1 cellular context compared by ENCODE assay signal in the genomic region with DNA sequence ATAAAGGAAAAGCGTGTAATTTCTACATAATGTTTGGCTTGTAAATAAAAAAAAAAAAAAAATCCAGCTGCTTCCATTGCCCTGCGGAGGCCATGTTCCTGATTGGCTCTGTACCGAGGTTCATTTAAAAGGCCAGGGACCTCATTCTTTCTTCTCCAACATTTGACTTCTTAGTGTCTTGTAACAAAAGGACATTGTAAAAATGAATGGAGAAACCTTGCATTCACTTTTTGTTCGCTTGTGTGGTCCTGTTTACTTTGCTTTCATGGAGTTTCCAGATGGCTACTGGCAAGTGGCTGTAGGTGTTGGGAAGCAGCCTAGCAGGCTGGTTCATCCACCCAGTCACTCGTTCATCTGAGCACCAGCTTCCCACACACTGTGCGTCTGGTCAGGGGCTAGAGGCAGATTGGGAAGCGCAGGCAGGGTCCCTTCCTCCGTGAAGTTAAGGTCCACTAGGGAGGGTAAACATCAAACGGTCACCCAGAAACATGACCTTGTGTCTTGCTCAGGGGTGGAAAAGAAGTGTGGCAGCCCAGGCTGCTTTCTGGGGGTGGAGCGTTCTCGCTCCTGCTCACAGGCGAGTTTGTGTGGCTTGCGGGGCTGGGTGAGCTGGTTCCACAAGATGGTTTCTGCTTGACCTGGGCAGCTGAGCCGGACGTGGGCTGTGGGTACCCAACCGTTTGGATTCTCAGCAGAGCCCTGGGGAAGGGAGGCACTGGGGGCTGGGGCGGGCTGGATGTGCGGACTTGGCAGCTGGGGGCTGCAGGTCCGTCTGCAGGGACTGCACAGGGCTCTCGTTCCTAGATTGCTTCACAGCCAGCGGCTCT.
TF ChIP-seq lines count a peak whose summit lies in the region.

No MANE protein-coding gene starts in this region.

TF ChIP-seq in H1, 55 proteins besides CTCF, POLR2A, EP300 and RAD21 (continued from another document):
- TF ChIP-seq CHD7 (IDR thresholded peaks at IDR 0.05; ENCODE audit: insufficient replicate concordance, low read length) (no peak), CHD2 (IDR thresholded peaks at IDR 0.05; ENCODE audit: low read length) (no peak), SRF (IDR thresholded peaks at IDR 0.05; ENCODE audit: low read depth, low read length) (no peak), SP4 (IDR thresholded peaks at IDR 0.05; ENCODE audit: low read length) (no peak), HDAC6 (IDR thresholded peaks at IDR 0.05; ENCODE audit: low read depth, low read length) (no peak), TAF1 (IDR thresholded peaks at IDR 0.05; ENCODE audit: low read depth, low read length) (no peak), GABPA (IDR thresholded peaks at IDR 0.05; ENCODE audit: borderline replicate concordance, insufficient read depth, low read length) (no peak), RBBP5 (IDR thresholded peaks at IDR 0.05; ENCODE audit: borderline replicate concordance, low read depth, low read length) (no peak)
